28 cellular contexts compared by ENCODE assay signal in the genomic region with DNA sequence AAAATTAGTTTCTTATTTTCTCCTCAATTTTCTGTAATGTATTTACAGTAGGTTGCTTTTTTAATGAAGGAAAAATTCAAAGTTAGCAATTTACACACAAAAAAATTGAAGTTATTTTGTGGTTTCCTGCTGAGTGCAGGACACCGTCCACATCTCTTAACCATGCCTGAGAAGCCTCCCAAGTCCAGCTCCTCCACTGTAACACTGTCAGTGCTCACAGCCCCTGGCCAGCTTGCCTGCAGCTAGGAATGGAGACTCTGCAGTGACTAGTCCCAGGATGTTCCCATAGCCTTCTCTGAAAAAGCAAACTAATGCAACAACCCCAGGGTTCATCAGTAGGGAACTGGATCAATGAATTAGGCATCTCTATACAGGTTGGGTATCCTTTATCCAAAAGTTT. TPM values are rescaled to one million over a fixed set of nuclear protein-coding genes. Genes with fewer than 3 reads are reported as not detected.
"Had no signal": no experiment of that assay in that cellular context is flagged by ENCODE, and none has a peak within 500 bp of the region (broad histone marks: within the 10 kb centered on the region; RNA-seq: fewer than 3 reads in every experiment).

No MANE protein-coding gene starts in this region.

- H3K9ac ChIP-seq: parathyroid adenoma had no signal

- H3K9me3 ChIP-seq: heart left ventricle, left lung, lower lobe of right lung, prostate gland, right lobe of liver, testis, tibial nerve had no signal

- DNase-seq: cortex of kidney; effector memory CD4-positive, alpha-beta T cell; heart left ventricle; hypothalamus; islet precursor cell; left lung; midbrain; occipital lobe; right lobe of liver; stimulated activated CD4-positive, alpha-beta T cell treated with anti-CD3 and anti-CD28 coated beads, Interleukin-15, amount 100 ng/mL, for 24 hours; stimulated activated CD4-positive, alpha-beta T cell treated with anti-CD3 and anti-CD28 coated beads, Interleukin-1b, Interleukin-23, amount 100 ng/mL, for 48 hours; stimulated activated CD4-positive, alpha-beta T cell treated with anti-CD3 and anti-CD28 coated beads, Interleukin-4, amount 100 ng/mL, for 4 hours; stimulated activated naive B cell treated with anti-CD40 and anti-IgM and Interleukin-4, amounts not matched to agents 10 μg/mL and 1 μg/mL and 100 μg/mL, for 72 hours; stimulated activated naive CD8-positive, alpha-beta T cell treated with anti-CD3 and anti-CD28 coated beads, Interleukin-15, amount 100 ng/mL, for 72 hours; testis had no signal

- H3K4me3 ChIP-seq: dorsolateral prefrontal cortex, heart left ventricle, left lung, lower lobe of right lung, prostate gland, right lobe of liver, testis, tibial nerve had no signal

- H3K79me2 ChIP-seq: parathyroid adenoma had no signal

- H3K36me3 ChIP-seq: right lobe of liver had no signal

- H3K27ac ChIP-seq: dorsolateral prefrontal cortex, heart left ventricle, left lung, lower lobe of right lung, parathyroid adenoma, prostate gland, right lobe of liver, testis had no signal

- H2AFZ ChIP-seq: parathyroid adenoma had no signal

- ATAC-seq: esophagus mucosa; heart left ventricle; left lung; lower lobe of right lung; natural killer cell treated with Interleukin-12 subunit alpha and Interleukin-12 subunit beta and Interleukin-15 and Interleukin-18, amount 100 ng/mL, for 72 hours; right lobe of liver; stimulated activated naive B cell treated with anti-CD40 and anti-IgM and Interleukin-4, amounts not matched to agents 10 μg/mL and 1 μg/mL and 100 μg/mL, for 72 hours; stimulated activated naive CD8-positive, alpha-beta T cell treated with anti-CD3 and anti-CD28 coated beads, Interleukin-15, amount 100 ng/mL, for 72 hours had no signal

- H3K27me3 ChIP-seq: dorsolateral prefrontal cortex, heart left ventricle, left lung, right lobe of liver, testis, tibial nerve had no signal

- H3K4me1 ChIP-seq: left lung, lower lobe of right lung, parathyroid adenoma, prostate gland, right lobe of liver, testis had no signal

RNA-seq across cellular contexts. Expression of gene A3GALT2, which starts 3.5 kb away (rescaled TPM):
- total RNA-seq: esophagus mucosa; fibroblast of lung; frontal cortex; glomerular endothelial cell; left lung; lower lobe of right lung; natural killer cell treated with Interleukin-12 subunit alpha and Interleukin-12 subunit beta and Interleukin-15 and Interleukin-18, amount 100 ng/mL, for 72 hours; occipital lobe; renal cortical epithelial cell; right lobe of liver; subcutaneous adipose tissue; ureter had no signal
- polyA plus RNA-seq: fibroblast of lung, heart left ventricle had no signal
